8 cellular contexts compared by ENCODE assay signal in the genomic region with DNA sequence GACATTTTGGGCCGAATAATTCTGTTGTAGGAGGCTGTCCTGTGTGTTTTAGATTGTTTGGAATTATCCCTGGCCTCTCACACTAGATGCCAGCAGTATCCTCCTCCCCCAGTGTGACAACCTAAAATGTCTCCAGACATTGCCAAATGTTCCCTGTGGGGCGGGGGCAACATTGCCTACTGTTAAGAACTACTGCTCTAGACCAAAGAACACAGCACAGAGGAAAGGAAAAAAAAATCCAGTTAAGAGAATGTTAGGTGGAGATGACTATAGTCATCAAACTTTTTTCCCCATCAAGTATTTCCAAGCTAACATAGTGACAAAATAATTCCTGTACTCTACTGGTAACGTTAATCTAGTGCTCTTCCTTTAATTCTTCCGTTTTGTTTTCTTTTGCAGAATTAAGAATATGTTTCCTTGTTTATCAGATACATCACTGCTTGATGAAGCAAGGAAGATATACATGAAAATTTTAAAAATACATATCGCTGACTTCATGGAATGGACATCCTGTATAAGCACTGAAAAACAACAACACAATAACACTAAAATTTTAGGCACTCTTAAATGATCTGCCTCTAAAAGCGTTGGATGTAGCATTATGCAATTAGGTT. TPM values are rescaled to one million over a fixed set of nuclear protein-coding genes. Genes with fewer than 3 reads are reported as not detected.
DNase-seq lines count a peak whose midpoint lies in the region; ATAC-seq and TF ChIP-seq lines count a peak whose summit lies in the region.

No MANE protein-coding gene starts in this region.

- no peak for TF ChIP-seq CTCF in HL-60 (IDR thresholded peaks at IDR 0.05; ENCODE audit: insufficient read depth, low read length)

- peak overlapping the region; percentile 96 for H3K4me3 Mint-ChIP-seq in activated naive CD8-positive, alpha-beta T cell treated with anti-CD3 and anti-CD28 coated beads, Interleukin-2, amount 10 ng/mL, durations not matched to agents 7 days and 5 days

- H3K9me3 ChIP-seq in BLaER1 (no peaks in the 10 kb centered on the region), muscle layer of colon (ENCODE audit: low read length) (no peaks in the 10 kb centered on the region)

- peaks cover 58% of the 10 kb centered on the region for H3K36me3 Mint-ChIP-seq in activated naive CD8-positive, alpha-beta T cell treated with anti-CD3 and anti-CD28 coated beads, Interleukin-2, amount 10 ng/mL, durations not matched to agents 7 days and 5 days

- H3K27ac ChIP-seq in BLaER1: peak overlapping the region; percentile 100
- H3K27ac ChIP-seq in HL-60 (replicated peaks): peak overlapping the region; percentile 100
- peak overlapping the region; percentile 21 for H3K27ac ChIP-seq in muscle layer of colon (ENCODE audit: low read depth, low read length)

- H3K27me3 ChIP-seq in BLaER1: no peaks in the 10 kb centered on the region
- H3K27me3 ChIP-seq in HL-60 (ENCODE audit: insufficient read depth, poor library complexity, severe bottlenecking): no peaks in the 10 kb centered on the region
- H3K27me3 ChIP-seq in muscle layer of colon (ENCODE audit: control insufficient read depth in 1 of 2, insufficient read depth in 2 of 2, low read length in 2 of 2): no peaks in the 10 kb centered on the region

- H3K4me1 Mint-ChIP-seq in activated naive CD8-positive, alpha-beta T cell treated with anti-CD3 and anti-CD28 coated beads, Interleukin-2, amount 10 ng/mL, durations not matched to agents 7 days and 5 days: peaks cover 20% of the 10 kb centered on the region

- POLR2A ChIA-PET in activated naive CD8-positive, alpha-beta T cell treated with anti-CD3 and anti-CD28 coated beads, Interleukin-2, amount 10 ng/mL, durations not matched to agents 7 days and 5 days (lab: Charles Lee): interaction anchor here (1.0 to 16.0 kb wide), 5 partner anchors 9 to 364 kb away, joined by 4 to 304 read pairs (median 76); a partner anchor contains a TSS

- ATAC-seq in activated naive CD8-positive, alpha-beta T cell treated with anti-CD3 and anti-CD28 coated beads, Interleukin-2, amount 10 ng/mL, durations not matched to agents 7 days and 5 days (ENCODE audit: low read depth): no peak
- no peak for ATAC-seq in HG03342 (IDR thresholded peaks at IDR 0.05; ENCODE audit: unreplicated experiment)
- ATAC-seq in HG02798 (IDR thresholded peaks at IDR 0.05; ENCODE audit: poor library complexity, unreplicated experiment): no peak
- ATAC-seq in GM18502 (IDR thresholded peaks at IDR 0.05; ENCODE audit: poor library complexity, unreplicated experiment): no peak

- H3K4me2 ChIP-seq in BLaER1: peak overlapping the region; percentile 95

- H3K36me3 ChIP-seq in BLaER1: peaks cover 34% of the 10 kb centered on the region
- peaks cover 29% of the 10 kb centered on the region for H3K36me3 ChIP-seq in muscle layer of colon (ENCODE audit: insufficient read depth, low read length)

- peak overlapping the region; percentile 96 for H3K4me3 ChIP-seq in BLaER1
- no peak overlapping the region; the same call in 1 of the 2 replicates for H3K4me3 ChIP-seq in HL-60 (replicated peaks; ENCODE audit: insufficient read depth, low read length)
- no peak overlapping the region for H3K4me3 ChIP-seq in muscle layer of colon (ENCODE audit: low read depth in 1 of 2, low read length in 2 of 2)

- peak overlapping the region; percentile 98 for H3K27ac Mint-ChIP-seq in activated naive CD8-positive, alpha-beta T cell treated with anti-CD3 and anti-CD28 coated beads, Interleukin-2, amount 10 ng/mL, durations not matched to agents 7 days and 5 days

- H3K4me1 ChIP-seq in BLaER1 (peaks cover 14% of the 10 kb centered on the region), muscle layer of colon (ENCODE audit: insufficient read depth, low read length) (peaks cover 36% of the 10 kb centered on the region)

- peaks cover 33% of the 10 kb centered on the region for H4K20me1 ChIP-seq in BLaER1

- H3K9ac ChIP-seq in BLaER1 (peak overlapping the region; percentile 100), muscle layer of colon (ENCODE audit: low read length) (peak overlapping the region; percentile 29)

- DNase-seq in HL-60 (ENCODE audit: low read depth in 1 of 2, low spot score in 1 of 2) (peak in 1 of 2 experiments; percentile 39), pons (ENCODE audit: low spot score) (no peak)
- DNase-seq in activated naive CD8-positive, alpha-beta T cell treated with anti-CD3 and anti-CD28 coated beads, Interleukin-2, amount 10 ng/mL, durations not matched to agents 7 days and 5 days: no peak

- no peaks in the 10 kb centered on the region for H3K27me3 Mint-ChIP-seq in activated naive CD8-positive, alpha-beta T cell treated with anti-CD3 and anti-CD28 coated beads, Interleukin-2, amount 10 ng/mL, durations not matched to agents 7 days and 5 days

- no peaks in the 10 kb centered on the region for H3K9me3 Mint-ChIP-seq in activated naive CD8-positive, alpha-beta T cell treated with anti-CD3 and anti-CD28 coated beads, Interleukin-2, amount 10 ng/mL, durations not matched to agents 7 days and 5 days

RNA-seq across cellular contexts. Expression of a gene that starts 3.6 kb away (rescaled TPM):
- total RNA-seq in activated naive CD8-positive, alpha-beta T cell treated with anti-CD3 and anti-CD28 coated beads, Interleukin-2, amount 10 ng/mL, durations not matched to agents 7 days and 5 days: 100 to 1,000 TPM; 135 to 136 TPM

RNA-seq across cellular contexts. Expression of a gene that starts 24.8 kb away (rescaled TPM):
- 1 to 10 TPM; 7.7 to 8.0 TPM for total RNA-seq in activated naive CD8-positive, alpha-beta T cell treated with anti-CD3 and anti-CD28 coated beads, Interleukin-2, amount 10 ng/mL, durations not matched to agents 7 days and 5 days

Comparison
In these comparisons a context has a peak if more than half of its experiments do, and no peak if none do; other contexts are left out.
1. H3K27ac ChIP-seq: peak in every context shown above with its lines; median percentile 100 in BLaER1; 100 in HL-60; 21 in muscle layer of colon.